In the genomic region with DNA sequence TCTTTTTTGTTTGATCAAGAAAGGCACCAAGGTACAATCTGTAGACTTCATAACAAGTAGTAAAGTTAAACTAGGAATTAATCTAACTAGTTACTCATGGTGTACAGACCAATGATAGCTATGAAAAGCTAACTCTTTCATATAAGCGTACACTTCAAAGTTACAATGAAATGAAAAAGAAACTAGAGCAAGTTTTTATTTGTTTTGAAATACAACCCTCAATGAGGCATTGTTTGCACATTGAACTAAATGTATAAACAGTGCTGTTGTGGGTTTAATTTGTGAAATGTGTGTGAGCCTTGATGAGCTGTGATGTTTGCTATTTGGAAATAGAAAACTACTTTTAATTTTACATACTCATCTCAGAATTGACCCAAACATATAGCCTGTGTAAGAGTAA, we compare ENCODE assay signal across 25 cellular contexts. TPM values are rescaled to one million over a fixed set of nuclear protein-coding genes. Genes with fewer than 3 reads are reported as not detected.
"Had no signal": no experiment of that assay in that cellular context is flagged by ENCODE, and none has a peak within 500 bp of the region (broad histone marks: within the 10 kb centered on the region; RNA-seq: fewer than 3 reads in every experiment).

No MANE protein-coding gene starts in this region.

- H3K27me3 ChIP-seq: Peyer's patch, SJCRH30 had no signal

- ATAC-seq: K562, Right ventricle myocardium inferior, SK-N-SH treated with all-trans-retinoic acid at 6 μM for 48 hours had no signal

- H3K4me2 ChIP-seq: KMS-11, PC-9 had no signal

- DNase-seq: Kasumi-1, MM.1S, NCI-H1092 treated with DMSO at 0.1 percent for 48 hours, NCI-H1436, NCI-H187, NCI-H2029, NCI-H2081 treated with DMSO at 0.1 percent for 48 hours, NCI-H2171, NCI-H226, NCI-H446, NCI-H510A, NCI-H524 treated with DMSO at 0.1 percent for 48 hours, NCI-H69, PC-9, Peyer's patch, SHP77 treated with DMSO at 0.1 percent for 48 hours, SJCRH30 had no signal

- H3K4me3 ChIP-seq: K562, PC-9, Peyer's patch, SJCRH30 had no signal

- H3K27ac ChIP-seq: HL-60, KMS-11, PC-9, Peyer's patch, SJCRH30 had no signal

- H3K9me3 ChIP-seq: Peyer's patch, SJCRH30 had no signal

- H3K36me3 ChIP-seq: Peyer's patch, SJCRH30 had no signal

- H3K4me1 ChIP-seq: Peyer's patch, SJCRH30 had no signal

- H2AFZ ChIP-seq: PC-9 had no signal

- H3K9ac ChIP-seq: KMS-11 had no signal

RNA-seq across cellular contexts. Expression of gene EYA4, which starts 11.1 kb away (rescaled TPM):
- total RNA-seq: OCI-LY7; RPMI7951; T-helper 1 cell treated with Interleukin-12 subunit alpha and Interleukin-12 subunit beta and Interleukin-4 antibody, amounts not matched to agents 30 ng/mL and 1 ng/mL, for 36 hours had no signal
